1 cellular context compared by ENCODE assay signal in the genomic region with DNA sequence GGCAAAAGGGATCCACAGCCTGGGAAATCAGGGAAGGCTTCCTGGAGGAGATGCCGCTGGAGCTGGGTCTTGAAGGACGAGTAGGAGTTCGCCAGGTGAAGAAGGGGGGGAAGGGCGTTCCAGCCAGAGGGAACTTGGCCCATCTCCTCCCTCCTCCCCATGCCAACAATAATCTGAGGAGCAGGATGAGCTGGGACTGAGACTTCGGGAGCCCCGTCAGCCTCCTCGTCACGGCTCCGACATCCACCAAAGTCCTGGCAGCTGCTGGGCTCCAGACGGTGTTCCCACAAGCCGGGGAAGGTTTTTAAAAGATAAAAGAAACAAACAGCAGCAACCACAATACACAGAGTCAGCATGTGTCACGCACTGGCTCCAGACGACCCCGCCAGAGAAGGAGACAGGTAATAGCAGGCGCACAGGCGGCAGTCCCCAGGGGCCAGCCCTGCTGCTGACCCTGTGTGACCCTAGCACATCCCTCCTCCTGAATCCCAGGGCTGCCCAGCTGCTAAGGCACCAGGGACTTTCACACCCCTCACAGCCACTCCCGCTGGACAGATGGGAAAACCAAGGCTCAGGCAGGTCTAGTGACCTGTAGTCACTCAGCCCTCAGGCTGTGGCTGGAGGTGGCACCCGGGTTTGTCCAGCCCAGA.
TF ChIP-seq lines count a peak whose summit lies in the region.

No MANE protein-coding gene starts in this region.

TF ChIP-seq in GM23338, 12 proteins besides CTCF, POLR2A, EP300 and RAD21 (continued from another document):
- TF ChIP-seq ZNF114 (CRISPR knock-in tag; IDR thresholded peaks at IDR 0.05) (no peak), ZNF331 (CRISPR knock-in tag; IDR thresholded peaks at IDR 0.05; ENCODE audit: low read depth) (no peak), POLR2AphosphoS5 (IDR thresholded peaks at IDR 0.05; ENCODE audit: low read depth) (no peak), NANOG (IDR thresholded peaks at IDR 0.05; ENCODE audit: borderline replicate concordance) (no peak), EZH2phosphoT487 (IDR thresholded peaks at IDR 0.05; ENCODE audit: unreplicated experiment) (no peak), EZH2 (IDR thresholded peaks at IDR 0.05; ENCODE audit: low read depth, unreplicated experiment) (no peak), STAT1 (IDR thresholded peaks at IDR 0.05; ENCODE audit: unreplicated experiment) (no peak)
- TF ChIP-seq, protein P1, sequence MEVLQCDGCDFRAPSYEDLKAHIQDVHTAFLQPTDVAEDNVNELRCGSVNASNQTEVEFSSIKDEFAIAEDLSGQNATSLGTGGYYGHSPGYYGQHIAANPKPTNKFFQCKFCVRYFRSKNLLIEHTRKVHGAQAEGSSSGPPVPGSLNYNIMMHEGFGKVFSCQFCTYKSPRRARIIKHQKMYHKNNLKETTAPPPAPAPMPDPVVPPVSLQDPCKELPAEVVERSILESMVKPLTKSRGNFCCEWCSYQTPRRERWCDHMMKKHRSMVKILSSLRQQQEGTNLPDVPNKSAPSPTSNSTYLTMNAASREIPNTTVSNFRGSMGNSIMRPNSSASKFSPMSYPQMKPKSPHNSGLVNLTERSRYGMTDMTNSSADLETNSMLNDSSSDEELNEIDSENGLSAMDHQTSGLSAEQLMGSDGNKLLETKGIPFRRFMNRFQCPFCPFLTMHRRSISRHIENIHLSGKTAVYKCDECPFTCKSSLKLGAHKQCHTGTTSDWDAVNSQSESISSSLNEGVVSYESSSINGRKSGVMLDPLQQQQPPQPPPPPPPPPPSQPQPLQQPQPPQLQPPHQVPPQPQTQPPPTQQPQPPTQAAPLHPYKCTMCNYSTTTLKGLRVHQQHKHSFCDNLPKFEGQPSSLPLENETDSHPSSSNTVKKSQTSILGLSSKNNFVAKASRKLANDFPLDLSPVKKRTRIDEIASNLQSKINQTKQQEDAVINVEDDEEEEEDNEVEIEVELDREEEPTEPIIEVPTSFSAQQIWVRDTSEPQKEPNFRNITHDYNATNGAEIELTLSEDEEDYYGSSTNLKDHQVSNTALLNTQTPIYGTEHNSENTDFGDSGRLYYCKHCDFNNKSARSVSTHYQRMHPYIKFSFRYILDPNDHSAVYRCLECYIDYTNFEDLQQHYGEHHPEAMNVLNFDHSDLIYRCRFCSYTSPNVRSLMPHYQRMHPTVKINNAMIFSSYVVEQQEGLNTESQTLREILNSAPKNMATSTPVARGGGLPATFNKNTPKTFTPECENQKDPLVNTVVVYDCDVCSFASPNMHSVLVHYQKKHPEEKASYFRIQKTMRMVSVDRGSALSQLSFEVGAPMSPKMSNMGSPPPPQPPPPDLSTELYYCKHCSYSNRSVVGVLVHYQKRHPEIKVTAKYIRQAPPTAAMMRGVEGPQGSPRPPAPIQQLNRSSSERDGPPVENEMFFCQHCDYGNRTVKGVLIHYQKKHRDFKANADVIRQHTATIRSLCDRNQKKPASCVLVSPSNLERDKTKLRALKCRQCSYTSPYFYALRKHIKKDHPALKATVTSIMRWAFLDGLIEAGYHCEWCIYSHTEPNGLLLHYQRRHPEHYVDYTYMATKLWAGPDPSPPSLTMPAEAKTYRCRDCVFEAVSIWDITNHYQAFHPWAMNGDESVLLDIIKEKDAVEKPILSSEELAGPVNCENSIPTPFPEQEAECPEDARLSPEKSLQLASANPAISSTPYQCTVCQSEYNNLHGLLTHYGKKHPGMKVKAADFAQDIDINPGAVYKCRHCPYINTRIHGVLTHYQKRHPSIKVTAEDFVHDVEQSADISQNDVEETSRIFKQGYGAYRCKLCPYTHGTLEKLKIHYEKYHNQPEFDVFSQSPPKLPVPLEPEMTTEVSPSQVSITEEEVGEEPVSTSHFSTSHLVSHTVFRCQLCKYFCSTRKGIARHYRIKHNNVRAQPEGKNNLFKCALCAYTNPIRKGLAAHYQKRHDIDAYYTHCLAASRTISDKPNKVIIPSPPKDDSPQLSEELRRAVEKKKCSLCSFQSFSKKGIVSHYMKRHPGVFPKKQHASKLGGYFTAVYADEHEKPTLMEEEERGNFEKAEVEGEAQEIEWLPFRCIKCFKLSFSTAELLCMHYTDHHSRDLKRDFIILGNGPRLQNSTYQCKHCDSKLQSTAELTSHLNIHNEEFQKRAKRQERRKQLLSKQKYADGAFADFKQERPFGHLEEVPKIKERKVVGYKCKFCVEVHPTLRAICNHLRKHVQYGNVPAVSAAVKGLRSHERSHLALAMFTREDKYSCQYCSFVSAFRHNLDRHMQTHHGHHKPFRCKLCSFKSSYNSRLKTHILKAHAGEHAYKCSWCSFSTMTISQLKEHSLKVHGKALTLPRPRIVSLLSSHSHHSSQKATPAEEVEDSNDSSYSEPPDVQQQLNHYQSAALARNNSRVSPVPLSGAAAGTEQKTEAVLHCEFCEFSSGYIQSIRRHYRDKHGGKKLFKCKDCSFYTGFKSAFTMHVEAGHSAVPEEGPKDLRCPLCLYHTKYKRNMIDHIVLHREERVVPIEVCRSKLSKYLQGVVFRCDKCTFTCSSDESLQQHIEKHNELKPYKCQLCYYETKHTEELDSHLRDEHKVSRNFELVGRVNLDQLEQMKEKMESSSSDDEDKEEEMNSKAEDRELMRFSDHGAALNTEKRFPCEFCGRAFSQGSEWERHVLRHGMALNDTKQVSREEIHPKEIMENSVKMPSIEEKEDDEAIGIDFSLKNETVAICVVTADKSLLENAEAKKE (CRISPR knock-in tag; IDR thresholded peaks at IDR 0.05): no peak
- TF ChIP-seq, protein P2, sequence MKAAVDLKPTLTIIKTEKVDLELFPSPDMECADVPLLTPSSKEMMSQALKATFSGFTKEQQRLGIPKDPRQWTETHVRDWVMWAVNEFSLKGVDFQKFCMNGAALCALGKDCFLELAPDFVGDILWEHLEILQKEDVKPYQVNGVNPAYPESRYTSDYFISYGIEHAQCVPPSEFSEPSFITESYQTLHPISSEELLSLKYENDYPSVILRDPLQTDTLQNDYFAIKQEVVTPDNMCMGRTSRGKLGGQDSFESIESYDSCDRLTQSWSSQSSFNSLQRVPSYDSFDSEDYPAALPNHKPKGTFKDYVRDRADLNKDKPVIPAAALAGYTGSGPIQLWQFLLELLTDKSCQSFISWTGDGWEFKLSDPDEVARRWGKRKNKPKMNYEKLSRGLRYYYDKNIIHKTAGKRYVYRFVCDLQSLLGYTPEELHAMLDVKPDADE (IDR thresholded peaks at IDR 0.05): no peak
